Comparison of ENCODE assay signal across 30 cellular contexts in the genomic region with DNA sequence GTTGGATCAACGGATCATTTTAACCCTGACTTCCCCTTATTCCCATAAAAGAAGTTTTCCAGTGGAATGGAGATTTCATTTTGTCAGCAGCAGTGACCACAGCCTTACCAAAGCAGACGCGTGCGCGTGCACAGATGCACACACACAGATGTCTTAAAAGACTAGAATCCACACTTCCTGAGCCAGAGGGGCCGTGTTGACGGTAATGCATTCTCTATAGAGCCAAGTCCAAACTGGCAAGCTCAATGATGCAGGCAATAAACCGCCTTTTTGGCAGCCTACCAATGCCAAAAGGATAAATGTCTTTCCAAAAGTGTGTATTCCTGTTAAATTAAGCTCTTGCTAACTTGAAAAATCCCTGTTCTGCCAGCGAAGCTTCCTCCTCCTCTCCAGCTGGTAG. TPM values are rescaled to one million over a fixed set of nuclear protein-coding genes. Genes with fewer than 3 reads are reported as not detected.
DNase-seq lines count a peak whose midpoint lies in the region; ATAC-seq, FAIRE-seq and TF ChIP-seq lines count a peak whose summit lies in the region.
"Had no signal": no experiment of that assay in that cellular context is flagged by ENCODE, and none has a peak within 500 bp of the region (broad histone marks: within the 10 kb centered on the region; RNA-seq: fewer than 3 reads in every experiment).

No MANE protein-coding gene starts in this region.

- H3K4me2 ChIP-seq in osteoblast (ENCODE audit: insufficient read depth, low read length) = peak overlapping the region; percentile 6
- H3K4me2 ChIP-seq: hepatocyte, KMS-11 had no signal

- peaks cover 11% of the 10 kb centered on the region for H3K36me3 ChIP-seq in osteoblast (ENCODE audit: insufficient read depth, low read length)
- no peaks in the 10 kb centered on the region for H3K36me3 ChIP-seq in small intestine (ENCODE audit: control insufficient read depth in 2 of 2, insufficient read depth in 2 of 2, low read length in 2 of 2)
- H3K36me3 ChIP-seq: breast epithelium, gastrocnemius medialis, left lung, neutrophil, SJSA1, vagina had no signal

- FAIRE-seq in small intestine (lab: Jason Lieb, UNC) = no peak
- FAIRE-seq: colon, G401.6, HTR-8/SVneo had no signal

- 80 to 83% (median 82%) methylated on average over 9 of the region's 9 CpGs for WGBS in small intestine, 3 donors

- H3K9me3 ChIP-seq in osteoblast (ENCODE audit: low read depth, low read length) (peaks cover 5% of the 10 kb centered on the region), small intestine (ENCODE audit: control insufficient read depth, low read depth) (no peaks in the 10 kb centered on the region)
- H3K9me3 ChIP-seq: gastrocnemius medialis, left lung, neutrophil, SJSA1, vagina had no signal

- no peak for TF ChIP-seq CTCF in osteoblast (IDR thresholded peaks at IDR 0.05; ENCODE audit: extremely low read depth, low read depth, low read length)

- H2AFZ ChIP-seq in osteoblast (ENCODE audit: low read length) = no peak overlapping the region
- H2AFZ ChIP-seq: hepatocyte had no signal

- ATAC-seq in HG02973 (IDR thresholded peaks at IDR 0.05; ENCODE audit: unreplicated experiment) (no peak), GM18511 (IDR thresholded peaks at IDR 0.05; ENCODE audit: unreplicated experiment) (no peak)
- ATAC-seq: activated naive CD8-positive, alpha-beta T cell treated with anti-CD3 and anti-CD28 coated beads, Interleukin-2, amount 50 U/mL, for 24 hours; gastrocnemius medialis; left lung; Panc1 had no signal

- H3K27me3 ChIP-seq in osteoblast (ENCODE audit: insufficient read depth, low read length) = no peaks in the 10 kb centered on the region
- H3K27me3 ChIP-seq in small intestine (ENCODE audit: control insufficient read depth in 2 of 2, insufficient read depth in 2 of 2, low read length in 2 of 2) = no peaks in the 10 kb centered on the region
- H3K27me3 ChIP-seq: gastrocnemius medialis, hepatocyte, left lung, neutrophil, SJSA1, vagina had no signal

- no peaks in the 10 kb centered on the region for H4K20me1 ChIP-seq in osteoblast (ENCODE audit: insufficient read depth, low read length)

- DNase-seq in EH (ENCODE audit: low read depth) = peak; percentile 32
- DNase-seq in NCI-H1092 (lab: John Stamatoyannopoulos, UW) = peak; percentile 9
- DNase-seq in astrocyte of the hippocampus (ENCODE audit: low read depth, low spot score) = peak; percentile 43
- no peak for DNase-seq in osteoblast (ENCODE audit: insufficient read length, low spot score, missing footprints)
- DNase-seq in small intestine = no peak
- DNase-seq: activated gamma-delta T cell treated with Interleukin-2 at 50 U/mL for 16 hours; activated naive CD8-positive, alpha-beta T cell treated with anti-CD3 and anti-CD28 coated beads, Interleukin-2, amount 50 U/mL, for 24 hours; CD4-positive, alpha-beta T cell; effector CD8-positive, alpha-beta T cell; erythroblast; gastrocnemius medialis; GOT3; left lung; NCI-H2029 treated with DMSO at 0.1 percent for 48 hours; NCI-H510A treated with DMSO at 0.1 percent for 48 hours; stimulated activated CD4-positive, alpha-beta T cell treated with anti-CD3 and anti-CD28 coated beads, Interleukin-4, amount 100 ng/mL, for 4 hours; stimulated activated naive CD4-positive, alpha-beta T cell had no signal

- H3K4me3 ChIP-seq in osteoblast (ENCODE audit: insufficient read depth, low read length) = no peak overlapping the region
- H3K4me3 ChIP-seq in small intestine (ENCODE audit: low read depth in 1 of 2, low read length in 2 of 2) = no peak overlapping the region
- H3K4me3 ChIP-seq: breast epithelium, gastrocnemius medialis, hepatocyte, left lung, SJSA1, vagina had no signal

- no peaks in the 10 kb centered on the region for H3K79me2 ChIP-seq in osteoblast (ENCODE audit: insufficient read depth, low read length)
- H3K79me2 ChIP-seq: hepatocyte had no signal

- H3K4me1 ChIP-seq in osteoblast (ENCODE audit: insufficient read depth, low read length) (peaks cover 13% of the 10 kb centered on the region), small intestine (ENCODE audit: control insufficient read depth in 2 of 2, insufficient read depth in 1 of 2, low read depth in 1 of 2, low read length in 1 of 2) (no peaks in the 10 kb centered on the region)
- H3K4me1 ChIP-seq: breast epithelium, gastrocnemius medialis, left lung, SJSA1, vagina had no signal

- H3K27ac ChIP-seq in osteoblast (ENCODE audit: low read depth, low read length) = peak overlapping the region; percentile 30
- H3K27ac ChIP-seq in small intestine (ENCODE audit: low read depth in 1 of 2, low read length in 1 of 2) = no peak overlapping the region
- H3K27ac ChIP-seq: breast epithelium, gastrocnemius medialis, hepatocyte, KMS-11, left lung, neutrophil, SJSA1, vagina had no signal

RNA-seq across cellular contexts. Expression of gene CLDN34, which starts 18.8 kb away (rescaled TPM):
- total RNA-seq in osteoblast = under 0.01 TPM in 1 of 2 replicates, not detected in the other
- not detected for polyA plus RNA-seq in small intestine
- total RNA-seq: CD4-positive, alpha-beta T cell; gastrocnemius medialis; hepatocyte; mesenteric fat pad; SJSA1; vagina had no signal
- polyA plus RNA-seq: hepatocyte had no signal

Comparison
In these comparisons a context has a peak if more than half of its experiments do, and no peak if none do; other contexts are left out.
1. DNase-seq: peak in EH (single experiment), NCI-H1092 (single experiment) and astrocyte of the hippocampus (single experiment); none in osteoblast (single experiment) and small intestine (single experiment).